In the genomic region with DNA sequence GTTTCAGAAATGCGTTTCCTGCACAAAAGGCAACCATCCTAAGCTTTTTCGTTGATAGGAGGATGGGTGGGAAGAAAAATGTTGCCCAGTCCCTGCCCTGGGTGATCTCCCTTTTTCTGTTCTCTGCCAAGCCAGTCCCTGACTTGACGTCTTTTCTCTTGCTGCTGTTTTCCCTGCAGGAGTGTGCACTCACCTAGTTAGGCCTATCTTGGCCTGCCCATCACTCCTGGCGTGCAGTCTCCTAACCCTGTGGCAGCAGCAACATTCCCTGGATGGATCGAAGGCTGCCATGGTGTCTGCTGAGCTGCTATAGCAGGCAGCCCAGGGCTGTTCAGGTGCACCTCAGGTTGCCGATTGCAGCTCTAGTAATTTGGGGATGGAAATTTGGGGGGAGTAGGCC, we compare ENCODE assay signal across 8 cellular contexts. TPM values are rescaled to one million over a fixed set of nuclear protein-coding genes. Genes with fewer than 3 reads are reported as not detected.
A peak's percentile ranks its signal among the peaks of the same experiment; 100 is the strongest.
DNase-seq lines count a peak whose midpoint lies in the region; ATAC-seq, FAIRE-seq and TF ChIP-seq lines count a peak whose summit lies in the region.

No MANE protein-coding gene starts in this region.

- H3K9me3 ChIP-seq in astrocyte (ENCODE audit: insufficient read depth, low read depth, low read length) (no peaks in the 10 kb centered on the region), right lobe of liver (no peaks in the 10 kb centered on the region), upper lobe of left lung (no peaks in the 10 kb centered on the region)

- H3K4me3 ChIP-seq in astrocyte (ENCODE audit: insufficient read depth, low read depth, low read length) = peak overlapping the region; percentile 73
- peak overlapping the region; percentile 87 to 97 (median 93) for H3K4me3 ChIP-seq in right lobe of liver
- H3K4me3 ChIP-seq in upper lobe of left lung = peak overlapping the region in 3 of 4 donors; percentile 74 to 99 (median 85)

- H3K27ac Mint-ChIP-seq in activated naive CD4-positive, alpha-beta T cell treated with anti-CD3 and anti-CD28 coated beads, Interleukin-2, amount 10 ng/mL, durations not matched to agents 7 days and 5 days = peak overlapping the region; percentile 75
- H3K27ac Mint-ChIP-seq in astrocyte (ENCODE audit: unreplicated experiment) = peak overlapping the region; percentile 83

- H3K4me1 ChIP-seq in astrocyte (ENCODE audit: insufficient read depth, low read length) (peaks cover 10% of the 10 kb centered on the region), right lobe of liver (peaks cover 0 to 13% (median 3%) of the 10 kb centered on the region in 4 donors), upper lobe of left lung (peaks cover 16 to 29% (median 26%) of the 10 kb centered on the region in 4 donors)

- peaks cover 29% of the 10 kb centered on the region for H3K79me2 ChIP-seq in astrocyte (ENCODE audit: insufficient read depth, low read length)

- peaks cover 21% of the 10 kb centered on the region for H3K36me3 Mint-ChIP-seq in activated naive CD4-positive, alpha-beta T cell treated with anti-CD3 and anti-CD28 coated beads, Interleukin-2, amount 10 ng/mL, durations not matched to agents 7 days and 5 days
- peaks cover 8% of the 10 kb centered on the region for H3K36me3 Mint-ChIP-seq in astrocyte (ENCODE audit: low read depth, unreplicated experiment)

- no peaks in the 10 kb centered on the region for H3K27me3 Mint-ChIP-seq in activated naive CD4-positive, alpha-beta T cell treated with anti-CD3 and anti-CD28 coated beads, Interleukin-2, amount 10 ng/mL, durations not matched to agents 7 days and 5 days
- H3K27me3 Mint-ChIP-seq in astrocyte (ENCODE audit: low read depth, unreplicated experiment) = no peaks in the 10 kb centered on the region

- H3K27ac ChIP-seq in astrocyte (ENCODE audit: low read depth, low read length) (no peak overlapping the region), right lobe of liver (peak overlapping the region in 1 of 3 donors; percentile 81), upper lobe of left lung (peak overlapping the region in 2 of 4 donors; percentile 93 to 94)

- intact Hi-C loops in right lobe of liver (cut with DNase I) = loop anchor here in 1 of 2 donors (10.0 kb wide), 1 partner anchor 67 kb away; the partner anchor contains the start of gene CABP1

- peaks cover 17% of the 10 kb centered on the region for H3K36me3 ChIP-seq in astrocyte (ENCODE audit: insufficient read depth, low read length)
- peaks cover 0 to 29% (median 7%) of the 10 kb centered on the region in 4 donors for H3K36me3 ChIP-seq in right lobe of liver
- H3K36me3 ChIP-seq in upper lobe of left lung = peaks cover 0 to 28% (median 20%) of the 10 kb centered on the region in 4 donors

- no peaks in the 10 kb centered on the region for H3K9me3 Mint-ChIP-seq in activated naive CD4-positive, alpha-beta T cell treated with anti-CD3 and anti-CD28 coated beads, Interleukin-2, amount 10 ng/mL, durations not matched to agents 7 days and 5 days
- H3K9me3 Mint-ChIP-seq in astrocyte (ENCODE audit: unreplicated experiment) = no peaks in the 10 kb centered on the region

- 41% methylated on average over 6 of the region's 6 CpGs for WGBS in right lobe of liver (ENCODE audit: insufficient coverage, low coverage, low lambda C conversion rate, missing lambda C conversion rate)
- 42 to 45% methylated on average over 6 of the region's 6 CpGs for WGBS in upper lobe of left lung, 2 donors

- no peak for ATAC-seq in right lobe of liver
- no peak for ATAC-seq in upper lobe of left lung (ENCODE audit: low FRiP score in 2 of 2)
- ATAC-seq in GM19455 (IDR thresholded peaks at IDR 0.05; ENCODE audit: unreplicated experiment) = no peak

- no peak for DNase-seq in activated naive CD4-positive, alpha-beta T cell treated with anti-CD3 and anti-CD28 coated beads, Interleukin-2, amount 10 ng/mL, durations not matched to agents 7 days and 5 days
- no peak for DNase-seq in activated naive CD4-positive, alpha-beta T cell treated with anti-CD3 and anti-CD28 coated beads, Interleukin-2, amount 50 U/mL, for 16 hours
- no peak for DNase-seq in astrocyte (ENCODE audit: low read depth)
- no peak for DNase-seq in right lobe of liver
- no peak for DNase-seq in upper lobe of left lung
- no peak for DNase-seq in GM20000 (ENCODE audit: low spot score)
- DNase-seq in activated CD4-positive, alpha-beta T cell treated with anti-CD3 and anti-CD28 coated beads, Interleukin-2, amount 50 U/mL, for 1 hour = no peak

- CTCF ChIA-PET in activated naive CD4-positive, alpha-beta T cell treated with anti-CD3 and anti-CD28 coated beads, Interleukin-2, amount 10 ng/mL, durations not matched to agents 7 days and 5 days (lab: Charles Lee) = interaction anchor here (1.0 to 5.5 kb wide), 9 partner anchors 9 to 260 kb away, joined by 3 to 50 read pairs (median 4); partner anchors contain the start of gene POP5

- peak overlapping the region; percentile 86 for H3K4me2 ChIP-seq in astrocyte (ENCODE audit: low read length)

- H3K27me3 ChIP-seq in astrocyte (ENCODE audit: insufficient read depth, low read length) (no peaks in the 10 kb centered on the region), right lobe of liver (no peaks in the 10 kb centered on the region), upper lobe of left lung (no peaks in the 10 kb centered on the region)

- no peak for TF ChIP-seq CTCF in astrocyte (IDR thresholded peaks at IDR 0.05; ENCODE audit: insufficient read depth, low read depth, low read length)
- TF ChIP-seq CTCF in right lobe of liver (IDR thresholded peaks at IDR 0.05) = no peak
- TF ChIP-seq CTCF in upper lobe of left lung (IDR thresholded peaks at IDR 0.05) = no peak
- TF ChIP-seq CTCF in GM20000 (IDR thresholded peaks at IDR 0.05; ENCODE audit: extremely low read depth, missing control alignments) = no peak

- peak overlapping the region; percentile 83 for H3K4me3 Mint-ChIP-seq in activated naive CD4-positive, alpha-beta T cell treated with anti-CD3 and anti-CD28 coated beads, Interleukin-2, amount 10 ng/mL, durations not matched to agents 7 days and 5 days
- peak overlapping the region; percentile 91 for H3K4me3 Mint-ChIP-seq in astrocyte (ENCODE audit: unreplicated experiment)

- peak overlapping the region; percentile 79 for H2AFZ ChIP-seq in astrocyte (ENCODE audit: low read depth, low read length)

- H3K9ac ChIP-seq in astrocyte (ENCODE audit: low read length) = peak overlapping the region; percentile 90

- H4K20me1 ChIP-seq in astrocyte (ENCODE audit: insufficient read depth, low read length) = peaks cover 42% of the 10 kb centered on the region

- TF ChIP-seq POLR2A in right lobe of liver (IDR thresholded peaks at IDR 0.05) (no peak), upper lobe of left lung (IDR thresholded peaks at IDR 0.05) (no peak)

- TF ChIP-seq EP300 in upper lobe of left lung (IDR thresholded peaks at IDR 0.05) = no peak

- FAIRE-seq in astrocyte (lab: Jason Lieb, UNC) = no peak

- peaks cover 42% of the 10 kb centered on the region for H3K4me1 Mint-ChIP-seq in activated naive CD4-positive, alpha-beta T cell treated with anti-CD3 and anti-CD28 coated beads, Interleukin-2, amount 10 ng/mL, durations not matched to agents 7 days and 5 days
- peaks cover 5% of the 10 kb centered on the region for H3K4me1 Mint-ChIP-seq in astrocyte (ENCODE audit: low read depth, unreplicated experiment)

RNA-seq across cellular contexts. Expression of gene UNC119B, which starts 1.2 kb away (rescaled TPM):
- total RNA-seq in astrocyte (21.3 and 24.3 TPM in 2 replicates), right lobe of liver (10 to 100 TPM in 1 of 6 experiments, 1 to 10 TPM in 5; 4.7 to 10.2 (median 6.6) TPM), upper lobe of left lung (10 to 100 TPM; 18.8 to 28.7 (median 22.8) TPM)

RNA-seq across cellular contexts. Expression of gene ACADS, which starts 14.2 kb away (rescaled TPM):
- total RNA-seq in astrocyte (2.8 and 2.9 TPM in 2 replicates), right lobe of liver (100 to 1,000 TPM in 5 of 6 experiments, 10 to 100 TPM in 1; 94.1 to 172 (median 156) TPM), upper lobe of left lung (10 to 100 TPM; 24.1 to 43.1 (median 32.9) TPM)

RNA-seq across cellular contexts. Expression of gene MLEC, which starts 24.5 kb away (rescaled TPM):
- total RNA-seq in astrocyte (137 and 152 TPM in 2 replicates), right lobe of liver (100 to 1,000 TPM; 102 to 193 (median 126) TPM), upper lobe of left lung (100 to 1,000 TPM in 2 of 6 donors, 10 to 100 TPM in 4; 29.3 to 125 (median 71.2) TPM)
